In genomic region chr7:97006146-97006950, GRCh38 we compare ENCODE assay signal across 8 cellular contexts. TPM values are rescaled to one million over a fixed set of nuclear protein-coding genes. Genes with fewer than 3 reads are reported as not detected.
DNase-seq lines count a peak whose midpoint lies in the region; ATAC-seq and TF ChIP-seq lines count a peak whose summit lies in the region.

No MANE protein-coding gene starts in this region.

- intact Hi-C loops in Caco-2 (cut with micrococcal nuclease; ENCODE audit: unreplicated experiment): no loop called here
- intact Hi-C loops in heart left ventricle (cut with DNase I): no loop called here
- intact Hi-C loops in sigmoid colon (cut with DNase I): no loop called here

- H3K9me3 Mint-ChIP-seq in Caco-2 (ENCODE audit: unreplicated experiment): no peaks in the 10 kb centered on the region
- H3K9me3 Mint-ChIP-seq in activated T-helper 17 cell treated with anti-CD3 and anti-CD28 coated beads, Interleukin-2, amount 50 U/mL, for 72 hours: no peaks in the 10 kb centered on the region

- POLR2A ChIA-PET in Caco-2 (lab: Charles Lee): interaction anchor here (0.5 to 1.0 kb wide), 4 partner anchors 9 to 723 kb away, joined by 3 to 8 read pairs (median 4); no protein-coding TSS in a partner anchor

- peak overlapping the region; percentile 66 for H3K27ac Mint-ChIP-seq in Caco-2 (ENCODE audit: unreplicated experiment)
- no peak overlapping the region for H3K27ac Mint-ChIP-seq in activated T-helper 17 cell treated with anti-CD3 and anti-CD28 coated beads, Interleukin-2, amount 50 U/mL, for 72 hours

- H3K4me3 ChIP-seq in Caco-2 (ENCODE audit: low read depth, low read length) (peak overlapping the region; percentile 80), heart left ventricle (peak overlapping the region; percentile 9 to 48 (median 37)), sigmoid colon (peak overlapping the region; percentile 28 to 43 (median 36))

- no peak for TF ChIP-seq POLR2A in heart left ventricle (IDR thresholded peaks at IDR 0.05)
- no peak for TF ChIP-seq POLR2A in sigmoid colon (IDR thresholded peaks at IDR 0.05)

- no peak for TF ChIP-seq EP300 in sigmoid colon (IDR thresholded peaks at IDR 0.05)

- DNase-seq in Caco-2: peak; percentile 82
- peak; percentile 80 for DNase-seq in NCI-H1092 treated with DMSO at 0.1 percent for 48 hours (lab: John Stamatoyannopoulos, UW)
- DNase-seq in heart left ventricle: no peak
- no peak for DNase-seq in sigmoid colon
- no peak for DNase-seq in kidney glomerular epithelial cell (lab: John Stamatoyannopoulos, UW)

- CTCF ChIA-PET in Caco-2 (lab: Charles Lee): interaction anchor here (1.8 to 4.0 kb wide), 2 partner anchors 11 to 21 kb away, joined by 8 to 13 read pairs; no protein-coding TSS in a partner anchor

- WGBS in heart left ventricle, 4 donors: 0 to 3% (median 1%) methylated on average over 27 to 79 of the region's 79 CpGs
- 1 to 2% methylated on average over 79 of the region's 79 CpGs for WGBS in sigmoid colon, 2 donors

- H3K36me3 ChIP-seq in Caco-2 (ENCODE audit: control insufficient read depth, insufficient read depth, low read length) (no peaks in the 10 kb centered on the region), heart left ventricle (no peaks in the 10 kb centered on the region), sigmoid colon (no peaks in the 10 kb centered on the region)

- H3K27ac ChIP-seq in heart left ventricle (no peak overlapping the region), sigmoid colon (no peak overlapping the region)

- no peaks in the 10 kb centered on the region for H3K27me3 Mint-ChIP-seq in Caco-2 (ENCODE audit: insufficient read depth, unreplicated experiment)
- peaks cover 65% of the 10 kb centered on the region for H3K27me3 Mint-ChIP-seq in activated T-helper 17 cell treated with anti-CD3 and anti-CD28 coated beads, Interleukin-2, amount 50 U/mL, for 72 hours

- BruUV-seq in Caco-2 (replicated peaks; lab: Mats Ljungman, UMichigan): no TSS peak

- no peaks in the 10 kb centered on the region for H3K9me3 ChIP-seq in Caco-2
- H3K9me3 ChIP-seq in heart left ventricle: no peaks in the 10 kb centered on the region
- H3K9me3 ChIP-seq in sigmoid colon: no peaks in the 10 kb centered on the region

- TF ChIP-seq CTCF in Caco-2 (IDR thresholded peaks at IDR 0.05; ENCODE audit: insufficient read depth in 1 of 2, low read depth in 1 of 2, low read length in 1 of 2, severe bottlenecking in 1 of 2, unreplicated experiment in 1 of 2): no peak
- TF ChIP-seq CTCF in heart left ventricle (IDR thresholded peaks at IDR 0.05): no peak
- TF ChIP-seq CTCF in sigmoid colon (IDR thresholded peaks at IDR 0.05): no peak

- H3K27me3 ChIP-seq in Caco-2 (replicated peaks; ENCODE audit: control insufficient read depth, insufficient read depth, low read length) (no peaks in the 10 kb centered on the region), heart left ventricle (peaks cover 76 to 100% (median 98%) of the 10 kb centered on the region in 9 donors), sigmoid colon (peaks cover 59 to 100% (median 95%) of the 10 kb centered on the region in 3 donors)

- no peaks in the 10 kb centered on the region for H3K4me1 Mint-ChIP-seq in Caco-2 (ENCODE audit: low read depth, unreplicated experiment)
- H3K4me1 Mint-ChIP-seq in activated T-helper 17 cell treated with anti-CD3 and anti-CD28 coated beads, Interleukin-2, amount 50 U/mL, for 72 hours: no peaks in the 10 kb centered on the region

- peak overlapping the region; percentile 86 for H3K4me3 Mint-ChIP-seq in Caco-2 (ENCODE audit: unreplicated experiment)
- H3K4me3 Mint-ChIP-seq in activated T-helper 17 cell treated with anti-CD3 and anti-CD28 coated beads, Interleukin-2, amount 50 U/mL, for 72 hours: peak overlapping the region; percentile 70

- ATAC-seq in GM21619 (IDR thresholded peaks at IDR 0.05; ENCODE audit: unreplicated experiment) (peak; percentile 69), heart left ventricle (peak in 3 of 4 donors; percentile 44 to 80 (median 64)), HG02870 (IDR thresholded peaks at IDR 0.05; ENCODE audit: unreplicated experiment) (no peak)
- ATAC-seq in activated T-helper 17 cell treated with anti-CD3 and anti-CD28 coated beads, Interleukin-2, amount 50 U/mL, for 72 hours (replicated peaks): peak; percentile 54

- H3K36me3 Mint-ChIP-seq in Caco-2 (ENCODE audit: insufficient read depth, unreplicated experiment): no peaks in the 10 kb centered on the region
- peaks cover 5% of the 10 kb centered on the region for H3K36me3 Mint-ChIP-seq in activated T-helper 17 cell treated with anti-CD3 and anti-CD28 coated beads, Interleukin-2, amount 50 U/mL, for 72 hours (ENCODE audit: low read depth)

- peaks cover 6% of the 10 kb centered on the region; the same call in 1 of the 2 replicates for H3K4me1 ChIP-seq in Caco-2
- H3K4me1 ChIP-seq in heart left ventricle: peaks cover 0 to 35% (median 13%) of the 10 kb centered on the region in 12 donors
- H3K4me1 ChIP-seq in sigmoid colon: peaks cover 0 to 32% (median 26%) of the 10 kb centered on the region in 4 donors

RNA-seq across cellular contexts. Expression of gene DLX6, which starts 1.0 kb away (rescaled TPM):
- 3.5 and 3.9 TPM in 2 replicates for total RNA-seq in Caco-2 (2022)
- not detected for total RNA-seq in activated T-helper 17 cell treated with anti-CD3 and anti-CD28 coated beads, Interleukin-2, amount 50 U/mL, for 72 hours
- under 1 TPM in 1 of 9 donors, not detected in 8; 0.21 TPM for total RNA-seq in heart left ventricle
- polyA plus RNA-seq in heart left ventricle: not detected
- under 1 TPM in 2 of 4 donors, not detected in 2; 0.14 to 0.16 TPM for total RNA-seq in sigmoid colon
- under 1 TPM in 1 of 3 donors, not detected in 2; 0.09 TPM for polyA plus RNA-seq in sigmoid colon

RNA-seq across cellular contexts. Expression of gene DLX5, which starts 18.3 kb away (rescaled TPM):
- total RNA-seq in Caco-2 (2022) (0.30 TPM in 1 of 2 replicates, not detected in the other), heart left ventricle (under 1 TPM in 3 of 9 donors, not detected in 6; 0.23 to 0.27 (median 0.25) TPM), sigmoid colon (under 1 TPM in 2 of 4 donors, not detected in 2; 0.41 to 0.71 TPM)
- not detected for total RNA-seq in activated T-helper 17 cell treated with anti-CD3 and anti-CD28 coated beads, Interleukin-2, amount 50 U/mL, for 72 hours
- polyA plus RNA-seq in heart left ventricle (under 1 TPM in 1 of 2 donors, not detected in 1; 0.08 TPM), sigmoid colon (under 1 TPM in 1 of 3 donors, not detected in 2; 0.10 TPM)

Comparison
In these comparisons a context has a peak if more than half of its experiments do, and no peak if none do; other contexts are left out.
1. DNase-seq: peak in Caco-2 (2 of 2) and NCI-H1092 treated with DMSO at 0.1 percent for 48 hours (single experiment); none in heart left ventricle (0 of 5), sigmoid colon (single experiment) and kidney glomerular epithelial cell (single experiment).
2. Peak in every context shown above with its lines, with median percentiles within 50 percentile points of each other: H3K4me3 ChIP-seq.